ENCODE assay signal across 16 cellular contexts in the genomic region with DNA sequence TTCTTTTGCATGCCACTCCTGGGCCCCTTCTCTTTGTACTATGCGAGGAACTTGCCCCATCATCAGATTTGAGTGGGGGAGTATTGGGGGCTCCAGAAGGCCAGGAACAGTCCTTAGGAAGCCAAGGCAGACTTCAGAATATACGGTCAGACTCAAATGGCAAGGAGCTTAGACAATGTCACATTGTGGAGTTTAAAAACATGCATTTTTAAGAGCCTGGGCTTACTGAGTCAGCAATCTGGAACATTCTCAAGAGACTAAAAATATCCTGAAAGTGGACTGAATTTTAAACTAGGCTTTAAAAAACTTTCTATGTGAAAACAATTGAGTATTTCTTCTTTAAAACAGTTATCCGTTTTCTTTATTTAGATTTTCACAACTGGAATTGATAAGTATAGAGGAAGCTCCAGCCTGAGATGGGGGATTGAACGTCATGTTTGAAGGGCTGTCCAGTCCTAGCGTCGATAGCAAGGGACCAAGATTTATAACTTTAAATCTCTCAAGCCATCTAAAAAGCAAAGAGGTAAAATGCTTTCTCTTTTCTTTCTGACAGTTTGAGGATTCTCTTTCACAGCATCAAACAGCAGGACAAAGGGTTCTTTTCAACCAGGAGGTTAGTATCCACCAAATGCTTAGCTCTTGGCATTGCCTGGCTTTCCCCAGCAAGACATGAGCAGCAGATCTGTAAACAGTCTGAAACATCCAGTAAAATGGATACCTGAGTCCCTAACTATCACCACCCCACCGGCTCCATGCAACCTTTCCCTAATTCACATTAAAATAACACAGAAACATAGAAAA. TPM values are rescaled to one million over a fixed set of nuclear protein-coding genes. Genes with fewer than 3 reads are reported as not detected.
DNase-seq lines count a peak whose midpoint lies in the region; ATAC-seq and TF ChIP-seq lines count a peak whose summit lies in the region.
"Had no signal": no experiment of that assay in that cellular context is flagged by ENCODE, and none has a peak within 500 bp of the region (broad histone marks: within the 10 kb centered on the region; RNA-seq: fewer than 3 reads in every experiment).

No MANE protein-coding gene starts in this region.

- peak overlapping the region; percentile 7 for H3K9ac ChIP-seq in skeletal muscle satellite cell (ENCODE audit: low read depth, low read length)

- no peak overlapping the region for H3K27ac Mint-ChIP-seq in progenitor cell of endocrine pancreas
- H3K27ac Mint-ChIP-seq: activated T-cell treated with anti-CD3 and anti-CD28 coated beads, Interleukin-2, amount 50 U/mL, for 24 hours had no signal

- ATAC-seq in HG03108 (IDR thresholded peaks at IDR 0.05; ENCODE audit: unreplicated experiment) (no peak), HG03139 (IDR thresholded peaks at IDR 0.05; ENCODE audit: unreplicated experiment) (no peak)
- ATAC-seq: esophagus mucosa had no signal

- H3K27me3 Mint-ChIP-seq in progenitor cell of endocrine pancreas = no peaks in the 10 kb centered on the region
- H3K27me3 Mint-ChIP-seq: activated T-cell treated with anti-CD3 and anti-CD28 coated beads, Interleukin-2, amount 50 U/mL, for 24 hours; central memory CD8-positive, alpha-beta T cell had no signal

- H3K27me3 ChIP-seq in brain microvascular endothelial cell (replicated peaks) (no peaks in the 10 kb centered on the region), skeletal muscle satellite cell (ENCODE audit: control insufficient read depth, insufficient read depth, low read length) (no peaks in the 10 kb centered on the region)

- no peak for TF ChIP-seq CTCF in AG10803 (conservative IDR thresholded peaks at IDR 0.05; ENCODE audit: low read length)
- no peak for TF ChIP-seq CTCF in brain microvascular endothelial cell (IDR thresholded peaks at IDR 0.05; ENCODE audit: low read depth, low read length, missing control alignments)
- TF ChIP-seq CTCF in progenitor cell of endocrine pancreas (IDR thresholded peaks at IDR 0.05; ENCODE audit: unreplicated experiment) = no peak

- no peak overlapping the region; the same call in 1 of the 2 replicates for H3K4me3 ChIP-seq in AG10803 (ENCODE audit: low read length)
- no peak overlapping the region for H3K4me3 ChIP-seq in brain microvascular endothelial cell (ENCODE audit: low read depth, low read length)
- H3K4me3 ChIP-seq in skeletal muscle satellite cell (ENCODE audit: low read length) = no peak overlapping the region
- H3K4me3 ChIP-seq: SK-N-MC had no signal

- peak overlapping the region; percentile 27 for H3K4me2 ChIP-seq in skeletal muscle satellite cell (ENCODE audit: low read length)

- H3K4me3 Mint-ChIP-seq in progenitor cell of endocrine pancreas (ENCODE audit: low read depth) = no peak overlapping the region
- H3K4me3 Mint-ChIP-seq: activated T-cell treated with anti-CD3 and anti-CD28 coated beads, Interleukin-2, amount 50 U/mL, for 24 hours; central memory CD8-positive, alpha-beta T cell had no signal

- H3K4me1 ChIP-seq in skeletal muscle satellite cell (ENCODE audit: control insufficient read depth, insufficient read depth, low read length) = peaks cover 27% of the 10 kb centered on the region

- H3K4me1 Mint-ChIP-seq in progenitor cell of endocrine pancreas (ENCODE audit: low read depth) = peaks cover 12% of the 10 kb centered on the region

- H3K9me3 ChIP-seq in skeletal muscle satellite cell (replicated peaks; ENCODE audit: low read length) = peaks cover 6% of the 10 kb centered on the region

- H3K36me3 ChIP-seq in brain microvascular endothelial cell (replicated peaks) (no peaks in the 10 kb centered on the region), skeletal muscle satellite cell (ENCODE audit: insufficient read depth, low read length) (peaks cover 20% of the 10 kb centered on the region)

- DNase-seq in AG10803 (ENCODE audit: low read depth) (peak; percentile 63), brain microvascular endothelial cell (no peak), islet precursor cell (peak; percentile 25), progenitor cell of endocrine pancreas (ENCODE audit: low spot score, unreplicated experiment) (no peak)
- DNase-seq in stimulated activated CD4-positive, alpha-beta T cell treated with anti-CD3 and anti-CD28 coated beads, Interleukin-15, amount 100 ng/mL, for 24 hours = no peak
- DNase-seq: activated T-cell treated with anti-CD3 and anti-CD28 coated beads, Interleukin-2, amount 50 U/mL, for 24 hours; kidney; NCI-H1436 treated with DMSO at 0.1 percent for 48 hours; stimulated activated CD4-positive, alpha-beta T cell treated with anti-CD3 and anti-CD28 coated beads, Interleukin-4, amount 100 ng/mL, for 4 hours; trophoblast cell had no signal

- peaks cover 26% of the 10 kb centered on the region for H3K36me3 Mint-ChIP-seq in progenitor cell of endocrine pancreas (ENCODE audit: insufficient read depth)

- peak overlapping the region; percentile 3 for H3K27ac ChIP-seq in brain microvascular endothelial cell
- H3K27ac ChIP-seq: SK-N-MC had no signal

- no peaks in the 10 kb centered on the region for H3K9me3 Mint-ChIP-seq in progenitor cell of endocrine pancreas (ENCODE audit: low read depth)
- H3K9me3 Mint-ChIP-seq: activated T-cell treated with anti-CD3 and anti-CD28 coated beads, Interleukin-2, amount 50 U/mL, for 24 hours; central memory CD8-positive, alpha-beta T cell had no signal

- in situ Hi-C loops in brain microvascular endothelial cell (cut with HindIII; ENCODE audit: low pct_ligation_motif_present, low sequenced_read_pairs) = no loop called here

RNA-seq across cellular contexts. Expression of a gene that starts 45.8 kb away (rescaled TPM):
- 2.8 and 3.5 TPM in 2 replicates for total RNA-seq in skeletal muscle satellite cell (2012; rRNA removed)
- 17.6 and 27.0 TPM in 2 replicates for total RNA-seq in progenitor cell of endocrine pancreas

RNA-seq across cellular contexts. Expression of a gene that starts 50.0 kb away (rescaled TPM):
- 19.0 and 23.3 TPM in 2 replicates for total RNA-seq in skeletal muscle satellite cell (2012; rRNA removed)
- total RNA-seq in progenitor cell of endocrine pancreas = 36.4 and 41.7 TPM in 2 replicates

Comparison
In these comparisons a context has a peak if more than half of its experiments do, and no peak if none do; other contexts are left out.
1. DNase-seq: peak in AG10803 (single experiment) and islet precursor cell (single experiment); none in brain microvascular endothelial cell (single experiment), stimulated activated CD4-positive, alpha-beta T cell treated with anti-CD3 and anti-CD28 coated beads, Interleukin-15, amount 100 ng/mL, for 24 hours (single experiment) and progenitor cell of endocrine pancreas (single experiment).